In the genomic region with DNA sequence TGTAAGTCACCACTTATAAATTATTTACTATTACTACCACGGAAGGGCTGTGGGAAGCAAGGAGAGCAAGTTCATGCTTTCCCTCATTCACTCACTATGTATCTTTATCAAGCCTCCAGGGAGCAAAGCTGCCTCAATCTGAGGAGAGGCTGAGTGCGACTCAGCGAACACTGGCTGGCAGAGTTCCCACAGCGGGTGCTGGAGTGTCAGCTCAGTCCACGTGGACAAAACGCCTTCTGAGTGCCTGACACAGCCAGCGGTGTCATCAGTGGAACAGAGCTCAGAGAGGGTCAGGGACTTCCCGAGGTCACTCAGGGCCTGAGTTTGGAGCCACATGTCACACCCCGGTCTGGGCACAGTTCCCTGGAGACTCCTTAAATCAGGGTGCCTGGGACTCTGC, we compare ENCODE assay signal across 13 cellular contexts. TPM values are rescaled to one million over a fixed set of nuclear protein-coding genes. Genes with fewer than 3 reads are reported as not detected.
DNase-seq lines count a peak whose midpoint lies in the region; ATAC-seq and TF ChIP-seq lines count a peak whose summit lies in the region.
"Had no signal": no experiment of that assay in that cellular context is flagged by ENCODE, and none has a peak within 500 bp of the region (broad histone marks: within the 10 kb centered on the region; RNA-seq: fewer than 3 reads in every experiment).

No MANE protein-coding gene starts in this region.

- peaks cover 4% of the 10 kb centered on the region; the same call in 1 of the 2 replicates for H3K4me1 ChIP-seq in GM23248 (ENCODE audit: insufficient read depth)
- H3K4me1 ChIP-seq: ascending aorta had no signal

- H3K4me3 ChIP-seq in GM23248 = no peak overlapping the region
- no peak overlapping the region for H3K4me3 ChIP-seq in fibroblast of villous mesenchyme (ENCODE audit: low read depth, low read length)
- no peak overlapping the region for H3K4me3 ChIP-seq in lower leg skin (ENCODE audit: low read depth, poor library complexity, severe bottlenecking)
- H3K4me3 ChIP-seq: ascending aorta, thoracic aorta had no signal

- no peaks in the 10 kb centered on the region for H3K36me3 ChIP-seq in GM23248 (ENCODE audit: low read depth)
- H3K36me3 ChIP-seq: ascending aorta, thoracic aorta had no signal

- no peak for TF ChIP-seq POLR2A in lower leg skin (IDR thresholded peaks at IDR 0.05)

- H3K4me2 ChIP-seq in GM23248 (ENCODE audit: unreplicated experiment) = no peak overlapping the region

- H3K9me3 ChIP-seq in GM23248 (ENCODE audit: low read depth) = no peaks in the 10 kb centered on the region
- H3K9me3 ChIP-seq: ascending aorta, thoracic aorta had no signal

- H3K9ac ChIP-seq in GM23248 = no peak overlapping the region

- H3K79me2 ChIP-seq in GM23248 (ENCODE audit: insufficient read depth) = no peaks in the 10 kb centered on the region

- no peak overlapping the region for H3K27ac ChIP-seq in GM23248
- H3K27ac ChIP-seq: ascending aorta, thoracic aorta had no signal

- H3F3A ChIP-seq in GM23248 (ENCODE audit: insufficient read depth) = no peaks in the 10 kb centered on the region

- DNase-seq in GM23248 (peak; percentile 85), NCI-H345 treated with DMSO at 0.1 percent for 48 hours (lab: John Stamatoyannopoulos, UW; ENCODE audit: unreplicated experiment) (peak; percentile 24), fibroblast of villous mesenchyme (ENCODE audit: low read depth) (peak; percentile 16), posterior vena cava (ENCODE audit: low spot score) (peak; percentile 90), lower leg skin (ENCODE audit: low spot score in 2 of 2) (no peak), G401 (ENCODE audit: low spot score) (no peak)
- DNase-seq in stimulated activated CD8-positive, alpha-beta memory T cell treated with anti-CD3 and anti-CD28 coated beads, Interleukin-4, amount 100 ng/mL, for 48 hours = no peak
- DNase-seq: natural killer cell; stimulated activated CD4-positive, alpha-beta T cell treated with anti-CD3 and anti-CD28 coated beads, Interleukin-2, amount 100 ng/mL, for 24 hours had no signal

- no peaks in the 10 kb centered on the region for H3K9me2 ChIP-seq in GM23248 (ENCODE audit: insufficient read depth)

- no peaks in the 10 kb centered on the region for H3K27me3 ChIP-seq in GM23248 (replicated peaks; ENCODE audit: insufficient read depth)
- H3K27me3 ChIP-seq: ascending aorta had no signal

- in situ Hi-C loops in GM23248 (cut with MboI) (loop anchor here (25.0 kb wide), 1 partner anchor 1469 kb away; a partner anchor contains a TSS), G401 (cut with HindIII; ENCODE audit: low sequenced_read_pairs) (no loop called here)

- TF ChIP-seq CTCF in fibroblast of villous mesenchyme (IDR thresholded peaks at IDR 0.05; ENCODE audit: insufficient read depth, low read depth, low read length) (no peak), lower leg skin (IDR thresholded peaks at IDR 0.05) (no peak)

- intact Hi-C loops in posterior vena cava (cut with DNase I) = loop anchor here (5.0 to 10.0 kb wide), 4 partner anchors 332 to 1472 kb away; a partner anchor contains a TSS
- intact Hi-C loops in lower leg skin (cut with DNase I; ENCODE audit: low total_unique reads) = loop anchor here (10.0 kb wide), 1 partner anchor 302 kb away; no protein-coding TSS in a partner anchor

- ATAC-seq in GM21528 (IDR thresholded peaks at IDR 0.05; ENCODE audit: low FRiP score, unreplicated experiment) = no peak
- ATAC-seq: natural killer cell had no signal

- H2AFZ ChIP-seq in GM23248 = no peak overlapping the region

- no peaks in the 10 kb centered on the region for H4K20me1 ChIP-seq in GM23248 (ENCODE audit: insufficient read depth)

- WGBS in GM23248 (ENCODE audit: low coverage in 1 of 2, low lambda C conversion rate in 2 of 2, missing lambda C conversion rate in 2 of 2), 2 experiments = 9 to 17% methylated on average over 9 of the region's 9 CpGs
- WGBS in lower leg skin, 2 donors = 10 to 19% methylated on average over 7 to 9 of the region's 9 CpGs

RNA-seq across cellular contexts. Expression of a gene that starts 16.9 kb away (rescaled TPM):
- 0.32 TPM in 1 of 2 replicates, not detected in the other for total RNA-seq in GM23248 (2014; rRNA removed; shearing (Covaris generic))
- polyA plus RNA-seq in GM23248 (2016; fragmentation: Nextera tagmentation; extraction: Ambion mirVana) = 0.11 TPM in 1 of 2 replicates, not detected in the other
- not detected in 2 replicates for total RNA-seq in fibroblast of villous mesenchyme
- total RNA-seq in posterior vena cava = not detected
- not detected for total RNA-seq in lower leg skin
- 1.2 TPM in 1 of 2 replicates, not detected in the other for total RNA-seq in G401 (2014; rRNA removed; shearing (Covaris generic))
- total RNA-seq: glomerular endothelial cell had no signal

RNA-seq across cellular contexts. Expression of a gene that starts 51.0 kb away (rescaled TPM):
- total RNA-seq in GM23248 (2014; rRNA removed; shearing (Covaris generic)) = not detected in 2 replicates
- 0.36 and 0.74 TPM in 2 replicates for polyA plus RNA-seq in GM23248 (2016; fragmentation: Nextera tagmentation; extraction: Ambion mirVana)
- total RNA-seq in fibroblast of villous mesenchyme = not detected in 2 replicates
- total RNA-seq in posterior vena cava = 100 to 1,000 TPM in 1 of 2 donors, 10 to 100 TPM in 1; 80.1 to 120 TPM
- total RNA-seq in lower leg skin = 10 to 100 TPM in 3 of 4 donors, 1 to 10 TPM in 1; 8.7 to 21.5 (median 15.6) TPM
- total RNA-seq in G401 (2014; rRNA removed; shearing (Covaris generic)) = 0.18 TPM in 1 of 2 replicates, not detected in the other

Comparison
In these comparisons a context has a peak if more than half of its experiments do, and no peak if none do; other contexts are left out.
1. DNase-seq: peak in GM23248 (single experiment), NCI-H345 treated with DMSO at 0.1 percent for 48 hours (single experiment), fibroblast of villous mesenchyme (single experiment) and posterior vena cava (single experiment); none in lower leg skin (0 of 2), G401 (single experiment) and stimulated activated CD8-positive, alpha-beta memory T cell treated with anti-CD3 and anti-CD28 coated beads, Interleukin-4, amount 100 ng/mL, for 48 hours (single experiment).